ENCODE assay signal across 15 cellular contexts in genomic region chr5:112253478-112254250, GRCh38.
DNase-seq lines count a peak whose midpoint lies in the region; ATAC-seq and TF ChIP-seq lines count a peak whose summit lies in the region.
"Had no signal": no experiment of that assay in that cellular context is flagged by ENCODE, and none has a peak within 500 bp of the region (broad histone marks: within the 10 kb centered on the region; RNA-seq: fewer than 3 reads in every experiment).

No MANE protein-coding gene starts in this region.

- ATAC-seq in heart right ventricle (peak; percentile 67 to 98 (median 94)), GM19467 (IDR thresholded peaks at IDR 0.05; ENCODE audit: unreplicated experiment) (no peak), GM19397 (IDR thresholded peaks at IDR 0.05; ENCODE audit: unreplicated experiment) (no peak)
- ATAC-seq in activated CD4-positive, CD25-positive, alpha-beta regulatory T cell treated with anti-CD3 and anti-CD28 coated beads, Interleukin-2, amount 50 U/mL, for 24 hours, result no peak
- ATAC-seq: naive thymus-derived CD4-positive, alpha-beta T cell had no signal

- H3K36me3 ChIP-seq in breast epithelium, result no peaks in the 10 kb centered on the region
- H3K36me3 ChIP-seq in heart right ventricle, result peaks cover 0 to 5% (median 0%) of the 10 kb centered on the region in 9 donors
- no peaks in the 10 kb centered on the region for H3K36me3 ChIP-seq in skeletal muscle tissue (ENCODE audit: control insufficient read depth in 3 of 3, insufficient read depth in 3 of 3, low read length in 3 of 3)
- H3K36me3 ChIP-seq: colonic mucosa, SJSA1 had no signal

- H3K9me3 ChIP-seq in breast epithelium (no peaks in the 10 kb centered on the region), heart right ventricle (no peaks in the 10 kb centered on the region), skeletal muscle tissue (ENCODE audit: control insufficient read depth in 3 of 3, low read length in 3 of 3) (no peaks in the 10 kb centered on the region)
- H3K9me3 ChIP-seq: colonic mucosa, SJSA1 had no signal

- TF ChIP-seq CTCF in breast epithelium (IDR thresholded peaks at IDR 0.05) (no peak), heart right ventricle (IDR thresholded peaks at IDR 0.05) (no peak)

- no peak overlapping the region for H3K9ac ChIP-seq in skeletal muscle tissue (ENCODE audit: low read depth in 1 of 3, low read length in 3 of 3)

- DNase-seq in HCEC 1CT (peak; percentile 7), breast epithelium (ENCODE audit: low spot score in 2 of 2) (peak in 1 of 2 donors; percentile 29), heart right ventricle (peak in 1 of 2 donors; percentile 61), kidney tubule cell (ENCODE audit: low spot score) (no peak)
- DNase-seq: activated naive CD4-positive, alpha-beta T cell treated with anti-CD3 and anti-CD28 coated beads, Interleukin-2, amount 10 ng/mL, durations not matched to agents 7 days and 5 days; CD8-positive, alpha-beta memory T cell; colonic mucosa; naive thymus-derived CD4-positive, alpha-beta T cell; NCI-H187; NK-92 treated with Interleukin-12 subunit alpha and Interleukin-12 subunit beta, amount 100 ng/mL, for 24 hours had no signal

- no peak overlapping the region for H3K4me3 ChIP-seq in breast epithelium
- H3K4me3 ChIP-seq in heart right ventricle, result no peak overlapping the region
- H3K4me3 ChIP-seq in skeletal muscle tissue (ENCODE audit: low read length in 3 of 3), result no peak overlapping the region
- H3K4me3 ChIP-seq: colonic mucosa, SJSA1 had no signal

- H3K27me3 ChIP-seq in breast epithelium, result no peaks in the 10 kb centered on the region
- H3K27me3 ChIP-seq in heart right ventricle, result no peaks in the 10 kb centered on the region
- H3K27me3 ChIP-seq in skeletal muscle tissue (ENCODE audit: control insufficient read depth in 3 of 3, insufficient read depth in 3 of 3, low read length in 3 of 3), result no peaks in the 10 kb centered on the region
- H3K27me3 ChIP-seq: colonic mucosa, SJSA1 had no signal

- H3K4me1 ChIP-seq in breast epithelium (no peaks in the 10 kb centered on the region), heart right ventricle (peaks cover 3 to 40% (median 26%) of the 10 kb centered on the region in 9 donors), skeletal muscle tissue (ENCODE audit: control insufficient read depth in 3 of 3, insufficient read depth in 3 of 3, low read length in 3 of 3) (peaks cover 7 to 12% (median 7%) of the 10 kb centered on the region in 3 donors)
- H3K4me1 ChIP-seq: colonic mucosa, SJSA1 had no signal

- H3K27ac ChIP-seq in breast epithelium, result peak overlapping the region; percentile 51 to 81
- H3K27ac ChIP-seq in heart right ventricle, result peak overlapping the region in 7 of 10 donors; percentile 30 to 65 (median 39)
- H3K27ac ChIP-seq in skeletal muscle tissue (ENCODE audit: low read depth, low read length), result peak overlapping the region; percentile 37
- H3K27ac ChIP-seq: colonic mucosa, SJSA1 had no signal

- WGBS in heart right ventricle, 2 donors, result 23 to 26% methylated on average over 9 of the region's 9 CpGs

- intact Hi-C loops in breast epithelium (cut with DNase I; ENCODE audit: low total_unique reads), result no loop called here
- intact Hi-C loops in heart right ventricle (cut with DNase I), result loop anchor here in 1 of 10 donors (5.0 kb wide), 1 partner anchor 164 kb away; the partner anchor contains the start of gene EPB41L4A

- no peak for TF ChIP-seq POLR2A in breast epithelium (IDR thresholded peaks at IDR 0.05)

Comparison
In these comparisons a context has a peak if more than half of its experiments do, and no peak if none do; other contexts are left out.
1. ATAC-seq: peak in heart right ventricle (8 of 8); none in activated CD4-positive, CD25-positive, alpha-beta regulatory T cell treated with anti-CD3 and anti-CD28 coated beads, Interleukin-2, amount 50 U/mL, for 24 hours (0 of 2), GM19467 (single experiment) and GM19397 (single experiment).
2. Peak in every context shown above with its lines, with median percentiles within 50 percentile points of each other: H3K27ac ChIP-seq.